11 cellular contexts compared by ENCODE assay signal in the genomic region with DNA sequence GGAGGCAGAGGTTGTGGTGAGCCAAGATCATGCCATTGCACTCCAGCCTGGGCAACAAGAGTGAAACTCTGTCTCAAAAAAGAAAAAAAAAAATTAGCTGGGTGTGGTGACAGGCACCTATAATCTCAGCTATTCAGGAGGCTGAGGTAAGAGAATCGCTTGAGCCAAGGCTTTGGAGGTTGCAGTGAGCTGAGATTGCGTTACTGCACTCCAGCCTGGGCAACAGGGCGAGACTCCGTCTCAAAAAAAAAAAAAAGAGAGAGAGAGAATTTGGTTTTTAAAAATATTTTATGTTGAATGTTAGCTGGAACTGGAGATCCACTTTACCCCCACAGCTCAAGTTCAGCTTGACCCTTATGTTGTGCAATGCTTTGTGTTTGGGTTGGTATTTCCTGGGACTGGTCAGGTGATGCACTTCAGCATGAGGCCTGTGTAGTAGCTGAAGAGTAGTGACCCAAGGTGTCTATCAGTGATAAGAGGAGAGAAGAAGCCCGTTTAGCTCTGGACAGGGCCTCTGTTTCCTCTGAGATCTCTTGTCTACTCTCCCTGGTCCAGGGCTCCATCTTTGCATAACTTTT. TPM values are rescaled to one million over a fixed set of nuclear protein-coding genes. Genes with fewer than 3 reads are reported as not detected.
DNase-seq lines count a peak whose midpoint lies in the region; ATAC-seq, FAIRE-seq and TF ChIP-seq lines count a peak whose summit lies in the region.
"Had no signal": no experiment of that assay in that cellular context is flagged by ENCODE, and none has a peak within 500 bp of the region (broad histone marks: within the 10 kb centered on the region; RNA-seq: fewer than 3 reads in every experiment).

No MANE protein-coding gene starts in this region.

- H3K27me3 ChIP-seq in CD8-positive, alpha-beta memory T cell (ENCODE audit: insufficient read depth, low read length, poor library complexity, severe bottlenecking), result no peaks in the 10 kb centered on the region
- H3K27me3 ChIP-seq in right lobe of liver, result no peaks in the 10 kb centered on the region

- H3K4me1 Mint-ChIP-seq in CD8-positive, alpha-beta memory T cell, result no peaks in the 10 kb centered on the region
- no peaks in the 10 kb centered on the region for H3K4me1 Mint-ChIP-seq in activated naive CD4-positive, alpha-beta T cell treated with anti-CD3 and anti-CD28 coated beads, Interleukin-2, amount 10 ng/mL, durations not matched to agents 7 days and 5 days

- no peak overlapping the region for H3K4me3 Mint-ChIP-seq in CD8-positive, alpha-beta memory T cell
- H3K4me3 Mint-ChIP-seq in activated naive CD4-positive, alpha-beta T cell treated with anti-CD3 and anti-CD28 coated beads, Interleukin-2, amount 10 ng/mL, durations not matched to agents 7 days and 5 days, result no peak overlapping the region

- peaks cover 0 to 3% of the 10 kb centered on the region in 2 donors for H3K27me3 Mint-ChIP-seq in CD8-positive, alpha-beta memory T cell
- peaks cover 19% of the 10 kb centered on the region for H3K27me3 Mint-ChIP-seq in activated naive CD4-positive, alpha-beta T cell treated with anti-CD3 and anti-CD28 coated beads, Interleukin-2, amount 10 ng/mL, durations not matched to agents 7 days and 5 days

- peak overlapping the region; percentile 33 for H3K27ac ChIP-seq in CD8-positive, alpha-beta memory T cell (ENCODE audit: low read depth, low read length)
- H3K27ac ChIP-seq in right lobe of liver, result peak overlapping the region in 2 of 3 donors; percentile 34 to 73

- no peak overlapping the region for H3K27ac Mint-ChIP-seq in CD8-positive, alpha-beta memory T cell
- no peak overlapping the region for H3K27ac Mint-ChIP-seq in activated naive CD4-positive, alpha-beta T cell treated with anti-CD3 and anti-CD28 coated beads, Interleukin-2, amount 10 ng/mL, durations not matched to agents 7 days and 5 days

- POLR2A ChIA-PET in CD8-positive, alpha-beta memory T cell (lab: Charles Lee), result no interaction called here

- no peak for FAIRE-seq in GM12891 (lab: Jason Lieb, UNC)

- CTCF ChIA-PET in CD8-positive, alpha-beta memory T cell (lab: Charles Lee), result no interaction called here
- CTCF ChIA-PET in activated naive CD4-positive, alpha-beta T cell treated with anti-CD3 and anti-CD28 coated beads, Interleukin-2, amount 10 ng/mL, durations not matched to agents 7 days and 5 days (lab: Charles Lee), result interaction anchor here (0.7 to 1.2 kb wide), 2 partner anchors 24 to 69 kb away, joined by 3 to 8 read pairs; no protein-coding TSS in a partner anchor

- intact Hi-C loops in right lobe of liver (cut with DNase I), result loop anchor here in 1 of 2 donors (10.0 kb wide), 1 partner anchor 53 kb away; no protein-coding TSS in a partner anchor

- peak; percentile 86 to 91 (median 89) for ATAC-seq in right lobe of liver
- no peak for ATAC-seq in GM21529 (IDR thresholded peaks at IDR 0.05; ENCODE audit: unreplicated experiment)

- H3K9me3 Mint-ChIP-seq in CD8-positive, alpha-beta memory T cell, result no peaks in the 10 kb centered on the region
- H3K9me3 Mint-ChIP-seq in activated naive CD4-positive, alpha-beta T cell treated with anti-CD3 and anti-CD28 coated beads, Interleukin-2, amount 10 ng/mL, durations not matched to agents 7 days and 5 days, result no peaks in the 10 kb centered on the region

- TF ChIP-seq POLR2A in right lobe of liver (IDR thresholded peaks at IDR 0.05), result no peak
- TF ChIP-seq POLR2A in GM12891 (IDR thresholded peaks at IDR 0.05; ENCODE audit: low read depth, low read length), result no peak

- no peak overlapping the region for H3K4me3 ChIP-seq in CD8-positive, alpha-beta memory T cell (ENCODE audit: low read length)
- H3K4me3 ChIP-seq in cardiac fibroblast (replicated peaks in 1 of 2; ENCODE audit: low read depth in 2 of 2, low read length in 2 of 2), result no peak overlapping the region
- H3K4me3 ChIP-seq in right lobe of liver, result no peak overlapping the region
- H3K4me3 ChIP-seq: HAP-1 had no signal

- no peaks in the 10 kb centered on the region for H3K9me3 ChIP-seq in CD8-positive, alpha-beta memory T cell (ENCODE audit: low read length)
- H3K9me3 ChIP-seq in right lobe of liver, result no peaks in the 10 kb centered on the region
- H3K9me3 ChIP-seq: HAP-1 had no signal

- H3K36me3 Mint-ChIP-seq in CD8-positive, alpha-beta memory T cell, result peaks cover 0 to 4% (median 0%) of the 10 kb centered on the region in 3 donors
- no peaks in the 10 kb centered on the region for H3K36me3 Mint-ChIP-seq in activated naive CD4-positive, alpha-beta T cell treated with anti-CD3 and anti-CD28 coated beads, Interleukin-2, amount 10 ng/mL, durations not matched to agents 7 days and 5 days

- DNase-seq in CD8-positive, alpha-beta memory T cell, result no peak
- DNase-seq in MV-4-11 (lab: John Stamatoyannopoulos, UW), result peak; percentile 20
- peak; percentile 65 to 70 for DNase-seq in cardiac fibroblast (ENCODE audit: low read depth in 2 of 2)
- peak in 1 of 3 donors; percentile 67 for DNase-seq in right lobe of liver
- no peak for DNase-seq in GM12891 (ENCODE audit: insufficient read length, low spot score)
- DNase-seq in activated naive CD4-positive, alpha-beta T cell treated with anti-CD3 and anti-CD28 coated beads, Interleukin-2, amount 10 ng/mL, durations not matched to agents 7 days and 5 days, result no peak
- DNase-seq in effector CD4-positive, alpha-beta T cell, result no peak
- DNase-seq: NCI-H1105, T1000 had no signal

- TF ChIP-seq CTCF in cardiac fibroblast (IDR thresholded peaks at IDR 0.05; ENCODE audit: low read depth, low read length), result no peak
- no peak for TF ChIP-seq CTCF in right lobe of liver (IDR thresholded peaks at IDR 0.05)

- H3K36me3 ChIP-seq in CD8-positive, alpha-beta memory T cell (ENCODE audit: insufficient read depth, low read length), result no peaks in the 10 kb centered on the region
- H3K36me3 ChIP-seq in right lobe of liver, result no peaks in the 10 kb centered on the region
- H3K36me3 ChIP-seq: HAP-1 had no signal

- no peaks in the 10 kb centered on the region for H3K4me1 ChIP-seq in CD8-positive, alpha-beta memory T cell (ENCODE audit: insufficient read depth, low read length)
- peaks cover 0 to 76% (median 20%) of the 10 kb centered on the region in 4 donors for H3K4me1 ChIP-seq in right lobe of liver

- 59% methylated on average over 3 of the region's 5 CpGs for WGBS in right lobe of liver (ENCODE audit: insufficient coverage, low coverage, low lambda C conversion rate, missing lambda C conversion rate)

TF ChIP-seq in GM12891, 5 proteins besides CTCF, POLR2A, EP300 and RAD21:
- no peak for TF ChIP-seq POU2F2 (IDR thresholded peaks at IDR 0.05; ENCODE audit: low read depth, low read length)
- no peak for TF ChIP-seq PAX5 (IDR thresholded peaks at IDR 0.05; ENCODE audit: insufficient read depth, low read length, severe bottlenecking)
- TF ChIP-seq POLR2AphosphoS5 (IDR thresholded peaks at IDR 0.05; ENCODE audit: low read depth, low read length), result no peak
- TF ChIP-seq SPI1 (IDR thresholded peaks at IDR 0.05; ENCODE audit: low read depth, low read length), result no peak
- TF ChIP-seq TAF1 (IDR thresholded peaks at IDR 0.05; ENCODE audit: low read depth, low read length), result no peak

RNA-seq across cellular contexts. Expression of a gene that starts 36.8 kb away (rescaled TPM):
- 100 to 1,000 TPM; 151 to 154 TPM for total RNA-seq in CD8-positive, alpha-beta memory T cell
- 87.6 TPM for polyA plus RNA-seq in CD8-positive, alpha-beta memory T cell
- 100 to 1,000 TPM in 3 of 6 experiments, 10 to 100 TPM in 3; 78.4 to 141 (median 100) TPM for total RNA-seq in right lobe of liver
- polyA plus RNA-seq in GM12891 (2012; ENCODE audit: low read depth, missing spikeins), result 41.6 TPM

Comparison
In these comparisons a context has a peak if more than half of its experiments do, and no peak if none do; other contexts are left out.
1. DNase-seq: peak in MV-4-11 (single experiment) and cardiac fibroblast (2 of 2); none in CD8-positive, alpha-beta memory T cell (0 of 5), GM12891 (single experiment), activated naive CD4-positive, alpha-beta T cell treated with anti-CD3 and anti-CD28 coated beads, Interleukin-2, amount 10 ng/mL, durations not matched to agents 7 days and 5 days (single experiment) and effector CD4-positive, alpha-beta T cell (single experiment).